Comparison of ENCODE assay signal across 27 cellular contexts in genomic region chr4:88786011-88786410, GRCh38.
"Had no signal": no experiment of that assay in that cellular context is flagged by ENCODE, and none has a peak within 500 bp of the region (broad histone marks: within the 10 kb centered on the region; RNA-seq: fewer than 3 reads in every experiment).

No MANE protein-coding gene starts in this region.

- DNase-seq: activated B cell treated with CpG ODN at 0.5 μM for 24 hours; activated CD4-positive, alpha-beta memory T cell treated with anti-CD3 and anti-CD28 coated beads for 36 hours; activated CD4-positive, alpha-beta T cell treated with anti-CD3 and anti-CD28 coated beads for 4 hours; activated CD4-positive, alpha-beta T cell treated with anti-CD3 and anti-CD28 coated beads, Interleukin-2, amount 10 ng/mL, durations not matched to agents 24 days and 14 days; activated CD4-positive, alpha-beta T cell treated with anti-CD3 and anti-CD28 coated beads, Interleukin-2, amount 50 U/mL, for 1 hour; activated CD4-positive, alpha-beta T cell treated with anti-CD3 and anti-CD28 coated beads, Interleukin-2, amount 50 U/mL, for 4 hours; activated CD4-positive, CD25-positive, alpha-beta regulatory T cell treated with anti-CD3 and anti-CD28 coated beads, Interleukin-2, amount 50 U/mL, for 72 hours; activated CD8-positive, alpha-beta memory T cell treated with anti-CD3 and anti-CD28 coated beads, Interleukin-2, amount 50 U/mL, for 4 hours; activated CD8-positive, alpha-beta T cell treated with anti-CD3 and anti-CD28 coated beads for 36 hours; activated effector memory CD4-positive, alpha-beta T cell treated with Interleukin-2 at 50 U/mL for 16 hours; activated gamma-delta T cell; activated naive CD4-positive, alpha-beta T cell treated with anti-CD3 and anti-CD28 coated beads, Interleukin-2, amount 10 ng/mL, durations not matched to agents 7 days and 5 days; activated naive CD4-positive, alpha-beta T cell treated with Interleukin-2 at 50 U/mL for 16 hours; activated naive CD8-positive, alpha-beta T cell treated with anti-CD3 and anti-CD28 coated beads, Interleukin-2, amount 10 ng/mL, durations not matched to agents 7 days and 5 days; activated naive CD8-positive, alpha-beta T cell treated with anti-CD3 and anti-CD28 coated beads, Interleukin-2, amount 50 U/mL, for 24 hours; activated T-cell treated with anti-CD3 and anti-CD28 coated beads for 4 hours; activated T-cell treated with anti-CD3 and anti-CD28 coated beads, Interleukin-2, amount 50 U/mL, for 1 hour; activated T-cell treated with anti-CD3 and anti-CD28 coated beads, Interleukin-2, amount 50 U/mL, for 4 hours; caudate nucleus; T-helper 1 cell; T-helper 2 cell; T-helper 9 cell had no signal

- H3K27ac ChIP-seq: ascending aorta, cardiac muscle cell, VCaP had no signal

- H3K9me3 ChIP-seq: ascending aorta had no signal

- FAIRE-seq: bronchial epithelial cell, TTC549 had no signal

- H3K4me1 ChIP-seq: ascending aorta had no signal

- H3K4me3 ChIP-seq: ascending aorta, cardiac muscle cell had no signal

- H3K27me3 ChIP-seq: ascending aorta, cardiac muscle cell had no signal

- ATAC-seq: activated CD8-positive, alpha-beta T cell treated with anti-CD3 and anti-CD28 coated beads for 36 hours; activated naive CD8-positive, alpha-beta T cell treated with anti-CD3 and anti-CD28 coated beads, Interleukin-2, amount 50 U/mL, for 24 hours; activated T-cell treated with anti-CD3 and anti-CD28 coated beads, Interleukin-2, amount 50 U/mL, for 4 hours had no signal
